In the genomic region with DNA sequence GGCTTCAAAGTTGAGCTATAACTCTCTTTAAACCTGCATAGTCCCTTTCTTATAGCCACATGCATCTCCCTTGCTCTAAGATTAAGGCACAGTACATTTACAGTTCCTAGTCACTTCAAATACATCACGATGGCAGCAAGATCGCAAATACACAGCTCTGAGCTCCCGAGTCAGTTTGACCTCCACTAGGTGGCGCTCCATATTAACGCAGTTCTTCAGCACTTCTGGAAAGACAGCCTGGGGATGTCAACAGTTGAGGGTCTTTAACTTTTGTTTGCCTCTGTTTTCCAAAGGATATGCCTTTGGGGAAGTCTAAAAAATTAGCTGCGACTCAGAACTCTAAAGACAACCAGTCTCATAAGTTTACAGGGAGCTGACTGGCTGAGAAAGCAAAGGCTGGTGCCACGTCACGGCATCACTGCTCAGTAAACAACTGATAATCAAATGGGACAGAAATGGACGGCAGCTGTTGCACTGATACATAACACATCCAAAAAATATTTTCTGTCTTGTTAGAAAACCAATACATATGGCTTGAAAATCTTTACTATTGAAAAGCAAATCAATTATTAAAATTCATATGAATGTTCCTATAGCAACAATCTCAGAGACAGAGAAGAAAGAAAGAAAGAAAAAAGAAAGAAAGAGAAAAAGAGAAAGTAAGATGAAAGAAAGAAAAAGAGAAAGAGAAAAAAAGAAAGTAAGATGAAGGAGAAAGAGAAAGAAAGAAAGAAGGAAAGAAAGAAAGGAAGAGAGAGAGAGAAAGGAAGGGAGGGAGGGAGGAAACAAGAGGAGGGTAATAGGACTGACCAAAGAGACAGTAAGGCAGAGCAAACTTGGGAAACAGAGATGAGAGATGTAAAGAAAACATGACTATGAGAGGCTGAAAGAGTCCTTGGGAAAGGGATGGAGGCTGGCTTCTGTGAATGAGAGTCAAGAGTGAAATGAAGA, we compare ENCODE assay signal across 8 cellular contexts.
DNase-seq lines count a peak whose midpoint lies in the region; ATAC-seq and TF ChIP-seq lines count a peak whose summit lies in the region.

No MANE protein-coding gene starts in this region.

- H3K4me3 Mint-ChIP-seq in brain: no peak overlapping the region

- peaks cover 8% of the 10 kb centered on the region for H3K27me3 Mint-ChIP-seq in brain

- no peaks in the 10 kb centered on the region for H3K9me3 Mint-ChIP-seq in brain

- peak; percentile 85 to 94 for TF ChIP-seq CTCF in brain (conservative IDR thresholded peaks at IDR 0.05)

- peaks cover 15% of the 10 kb centered on the region for H3K4me1 Mint-ChIP-seq in brain

- DNase-seq in COLO829 (ENCODE audit: low spot score): peak; percentile 31
- peak; percentile 54 for DNase-seq in NCI-H748 (lab: John Stamatoyannopoulos, UW; ENCODE audit: unreplicated experiment)
- DNase-seq in inferior parietal cortex (ENCODE audit: extremely low spot score): peak; percentile 90
- DNase-seq in stimulated activated CD4-positive, alpha-beta T cell treated with anti-CD3 and anti-CD28 coated beads, Interleukin-4, amount 100 ng/mL, for 48 hours (ENCODE audit: low read depth in 2 of 2): peak; percentile 11 to 21
- DNase-seq in COR-L47 (lab: John Stamatoyannopoulos, UW): no peak

- H3K36me3 Mint-ChIP-seq in brain: no peaks in the 10 kb centered on the region

- ATAC-seq in GM18519 (IDR thresholded peaks at IDR 0.05; ENCODE audit: low FRiP score, unreplicated experiment) (peak; percentile 78), HG03066 (IDR thresholded peaks at IDR 0.05; ENCODE audit: low read depth, unreplicated experiment) (peak; percentile 77)

- H3K27ac Mint-ChIP-seq in brain: peak overlapping the region in 1 of 5 experiments; percentile 22
